Comparison of ENCODE assay signal across 1 cellular context in genomic region chr1:32817159-32817814, GRCh38.
TF ChIP-seq lines count a peak whose summit lies in the region.

Gene S100PBP, plus strand, starts transcription at chr1:32817653. Its CDS starts 8,447 bp downstream, at chr1:32826100.
Gene YARS1, minus strand, starts transcription at chr1:32817358. Its CDS starts 114 bp downstream, at chr1:32817244.

TF ChIP-seq in K562, 482 proteins besides CTCF, POLR2A, EP300 and RAD21 (continued from another document and continues in another):
- TF ChIP-seq KLF13 (tag; IDR thresholded peaks at IDR 0.05; ENCODE audit: borderline replicate concordance, low read depth) = peak; percentile 26; the same call in 1 of the 2 replicates
- no peak for TF ChIP-seq CHD1 (IDR thresholded peaks at IDR 0.05; ENCODE audit: low read length)
- TF ChIP-seq PCBP1 (IDR thresholded peaks at IDR 0.05; ENCODE audit: low read depth, low read length, poor library complexity, severe bottlenecking) = peak; percentile 98
- TF ChIP-seq ZNF449 (CRISPR knock-in tag; IDR thresholded peaks at IDR 0.05) = no peak
- TF ChIP-seq XRCC4 (IDR thresholded peaks at IDR 0.05; ENCODE audit: extremely low read depth, insufficient read depth, insufficient read length) = no peak
- TF ChIP-seq VEZF1 (CRISPR knock-in tag; IDR thresholded peaks at IDR 0.05) = peak; percentile 93
- no peak for TF ChIP-seq ZNF655 (CRISPR knock-in tag; IDR thresholded peaks at IDR 0.05)
- no peak; the same call in 1 of the 2 replicates for TF ChIP-seq ATF6 (CRISPR knock-in tag; IDR thresholded peaks at IDR 0.05)
- TF ChIP-seq KAT8 (IDR thresholded peaks at IDR 0.05; ENCODE audit: low read depth) = no peak
- TF ChIP-seq ZNF507 (tag; conservative IDR thresholded peaks at IDR 0.05) = no peak
- no peak for TF ChIP-seq SNIP1 (IDR thresholded peaks at IDR 0.05; ENCODE audit: low read depth)
- peak; percentile 82 for TF ChIP-seq ZBTB40 (IDR thresholded peaks at IDR 0.05)
- no peak for TF ChIP-seq ZBTB40 (CRISPR knock-in tag; IDR thresholded peaks at IDR 0.05)
- TF ChIP-seq BCOR (IDR thresholded peaks at IDR 0.05) = peak; percentile 83
- no peak for TF ChIP-seq ZNF174 (CRISPR knock-in tag; IDR thresholded peaks at IDR 0.05)
- no peak for TF ChIP-seq TEAD2 (tag; IDR thresholded peaks at IDR 0.05)
- TF ChIP-seq MYNN (IDR thresholded peaks at IDR 0.05) = peak; percentile 80
- TF ChIP-seq MYNN (CRISPR knock-in tag; IDR thresholded peaks at IDR 0.05) = no peak
- peak; percentile 100 for TF ChIP-seq SIN3A (IDR thresholded peaks at IDR 0.05; ENCODE audit: borderline replicate concordance in 2 of 2, control insufficient read depth in 1 of 2, low read depth in 2 of 2, low read length in 2 of 2)
- TF ChIP-seq ZBTB26 (CRISPR knock-in tag; IDR thresholded peaks at IDR 0.05) = no peak
- TF ChIP-seq ZNF143 (CRISPR knock-in tag; IDR thresholded peaks at IDR 0.05) = no peak
- no peak for TF ChIP-seq ZNF407 (IDR thresholded peaks at IDR 0.05; ENCODE audit: low read depth)
- no peak for TF ChIP-seq ZNF253 (CRISPR knock-in tag; conservative IDR thresholded peaks at IDR 0.05)
- peak; percentile 75 for TF ChIP-seq ARID1B (IDR thresholded peaks at IDR 0.05)
- TF ChIP-seq ZNF23 (CRISPR knock-in tag; IDR thresholded peaks at IDR 0.05) = no peak
- TF ChIP-seq SUPT5H (IDR thresholded peaks at IDR 0.05) = peak; percentile 92
- TF ChIP-seq FUS (optimal IDR thresholded peaks at IDR 0.05; ENCODE audit: low read depth, low read length) = peak; percentile 53
- peak; percentile 89 for TF ChIP-seq GABPB1 (CRISPR knock-in tag; IDR thresholded peaks at IDR 0.05)
